In the genomic region with DNA sequence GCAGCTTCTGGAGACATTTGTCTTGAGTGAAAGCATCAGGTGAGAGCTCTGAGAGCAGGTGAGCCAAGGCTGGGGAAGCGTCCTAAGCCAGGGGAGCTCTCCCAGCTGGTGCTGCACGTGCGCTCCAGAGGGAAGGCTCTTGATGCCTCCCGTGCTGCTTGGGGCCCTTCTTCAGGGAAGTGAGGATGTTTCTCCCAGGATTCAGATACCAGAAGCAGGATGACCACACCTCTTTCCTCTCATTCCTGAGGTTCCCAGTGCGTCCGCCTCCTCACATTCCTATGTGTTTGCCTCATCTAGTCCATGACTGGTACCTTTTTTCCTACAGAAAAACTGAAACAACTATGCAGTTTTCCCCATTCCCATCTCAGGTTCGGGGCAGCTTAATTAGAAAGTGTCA, we compare ENCODE assay signal across 13 cellular contexts.
DNase-seq lines count a peak whose midpoint lies in the region; ATAC-seq and TF ChIP-seq lines count a peak whose summit lies in the region.
"Had no signal": no experiment of that assay in that cellular context is flagged by ENCODE, and none has a peak within 500 bp of the region (broad histone marks: within the 10 kb centered on the region; RNA-seq: fewer than 3 reads in every experiment).

No MANE protein-coding gene starts in this region.

- H3K36me3 ChIP-seq in HEK293 (ENCODE audit: control insufficient read depth in 2 of 2, insufficient read depth in 1 of 2, low read length in 2 of 2), result no peaks in the 10 kb centered on the region
- H3K36me3 ChIP-seq in adipocyte (ENCODE audit: control insufficient read depth, insufficient read depth, low read length, severe bottlenecking), result no peaks in the 10 kb centered on the region
- no peaks in the 10 kb centered on the region for H3K36me3 ChIP-seq in hepatocyte (replicated peaks; ENCODE audit: insufficient read depth, low read depth)
- no peaks in the 10 kb centered on the region for H3K36me3 ChIP-seq in aorta (ENCODE audit: control insufficient read depth in 1 of 2, insufficient read depth in 2 of 2, low read length in 1 of 2)

- CTCF ChIA-PET in HEK293 (lab: Yijun Ruan, JAX), result no interaction called here

- no peak overlapping the region for H3K4me3 Mint-ChIP-seq in progenitor cell of endocrine pancreas (ENCODE audit: low read depth)
- H3K4me3 Mint-ChIP-seq: activated T-cell treated with anti-CD3 and anti-CD28 coated beads, Interleukin-2, amount 50 U/mL, for 72 hours; stimulated activated naive CD8-positive, alpha-beta T cell treated with anti-CD3 and anti-CD28 coated beads, Interleukin-15, Interleukin-2, amounts not matched to agents 100 ng/mL and 50 ng/mL, for 24 hours had no signal

- no peaks in the 10 kb centered on the region for H3K9me2 ChIP-seq in hepatocyte (replicated peaks; ENCODE audit: insufficient read depth)

- no peak overlapping the region for H3K27ac Mint-ChIP-seq in progenitor cell of endocrine pancreas
- H3K27ac Mint-ChIP-seq: activated T-cell treated with anti-CD3 and anti-CD28 coated beads, Interleukin-2, amount 50 U/mL, for 72 hours; stimulated activated naive CD8-positive, alpha-beta T cell treated with anti-CD3 and anti-CD28 coated beads, Interleukin-15, Interleukin-2, amounts not matched to agents 100 ng/mL and 50 ng/mL, for 24 hours had no signal

- H3K79me2 ChIP-seq in hepatocyte, result no peaks in the 10 kb centered on the region

- H4K20me1 ChIP-seq in hepatocyte (ENCODE audit: insufficient read depth, poor library complexity, severe bottlenecking), result no peaks in the 10 kb centered on the region

- H3K27ac ChIP-seq in HEK293 (ENCODE audit: extremely low read depth, low read depth, low read length) (no peak overlapping the region), hepatocyte (peak overlapping the region; percentile 71), aorta (ENCODE audit: low read depth in 1 of 2, low read length in 2 of 2) (no peak overlapping the region)
- H3K27ac ChIP-seq: HL-60, skin epidermis had no signal

- TF ChIP-seq CTCF in HEK293 (tag by site-specific recombination; IDR thresholded peaks at IDR 0.05) (no peak), hepatocyte (IDR thresholded peaks at IDR 0.05; ENCODE audit: poor library complexity) (no peak), progenitor cell of endocrine pancreas (IDR thresholded peaks at IDR 0.05; ENCODE audit: unreplicated experiment) (no peak)

- H3K27me3 Mint-ChIP-seq in progenitor cell of endocrine pancreas, result peaks cover 11% of the 10 kb centered on the region
- H3K27me3 Mint-ChIP-seq: stimulated activated naive CD8-positive, alpha-beta T cell treated with anti-CD3 and anti-CD28 coated beads, Interleukin-15, Interleukin-2, amounts not matched to agents 100 ng/mL and 50 ng/mL, for 24 hours had no signal

- peak overlapping the region; percentile 23 for H2AFZ ChIP-seq in hepatocyte

- no peak overlapping the region for H3K4me2 ChIP-seq in hepatocyte

- no peaks in the 10 kb centered on the region for H3K4me1 Mint-ChIP-seq in progenitor cell of endocrine pancreas (ENCODE audit: low read depth)

- intact Hi-C loops in aorta (cut with DNase I), result no loop called here

- no peaks in the 10 kb centered on the region for H3K36me3 Mint-ChIP-seq in progenitor cell of endocrine pancreas (ENCODE audit: insufficient read depth)

- peak; percentile 70 for DNase-seq in adipocyte (ENCODE audit: low read depth)
- DNase-seq in hepatocyte (ENCODE audit: low spot score), result peak; percentile 81
- DNase-seq in progenitor cell of endocrine pancreas (ENCODE audit: low spot score, unreplicated experiment), result no peak
- DNase-seq in aorta, result no peak
- DNase-seq in DMS153 (lab: John Stamatoyannopoulos, UW), result no peak
- DNase-seq: activated T-cell treated with anti-CD3 and anti-CD28 coated beads, Interleukin-2, amount 50 U/mL, for 72 hours; NCI-H524 had no signal

- H3K4me3 ChIP-seq in HEK293 (ENCODE audit: low read depth, low read length), result no peak overlapping the region
- H3K4me3 ChIP-seq in adipocyte (ENCODE audit: low read length), result no peak overlapping the region
- no peak overlapping the region for H3K4me3 ChIP-seq in hepatocyte
- H3K4me3 ChIP-seq in aorta (ENCODE audit: low read length in 2 of 2), result no peak overlapping the region
- H3K4me3 ChIP-seq: skin epidermis had no signal

- no peaks in the 10 kb centered on the region for H3K27me3 ChIP-seq in adipocyte (replicated peaks; ENCODE audit: control insufficient read depth, insufficient read depth, low read length)
- no peaks in the 10 kb centered on the region for H3K27me3 ChIP-seq in hepatocyte
- no peaks in the 10 kb centered on the region for H3K27me3 ChIP-seq in aorta (ENCODE audit: control insufficient read depth in 1 of 2, insufficient read depth in 2 of 2, low read length in 1 of 2)

- POLR2A ChIA-PET in HEK293 (lab: Yijun Ruan, JAX), result no interaction called here

- no peaks in the 10 kb centered on the region for H3K4me1 ChIP-seq in HEK293 (ENCODE audit: control insufficient read depth, insufficient read depth, low read length)
- peaks cover 29% of the 10 kb centered on the region for H3K4me1 ChIP-seq in adipocyte (ENCODE audit: control insufficient read depth, insufficient read depth, low read length)
- peaks cover 21% of the 10 kb centered on the region for H3K4me1 ChIP-seq in hepatocyte (ENCODE audit: insufficient read depth)
- no peaks in the 10 kb centered on the region for H3K4me1 ChIP-seq in aorta (ENCODE audit: control insufficient read depth in 1 of 2, insufficient read depth in 2 of 2, low read length in 2 of 2)

- peak overlapping the region; percentile 61 for H3K9ac ChIP-seq in adipocyte (ENCODE audit: low read length)

- ATAC-seq in GM21360 (IDR thresholded peaks at IDR 0.05; ENCODE audit: unreplicated experiment) (no peak), aorta (ENCODE audit: low FRiP score) (no peak)
- ATAC-seq: activated T-cell treated with anti-CD3 and anti-CD28 coated beads, Interleukin-2, amount 50 U/mL, for 72 hours; left lobe of liver had no signal

- H3K9me3 ChIP-seq in HEK293 (ENCODE audit: control insufficient read depth, insufficient read depth, low read depth, low read length) (no peaks in the 10 kb centered on the region), adipocyte (ENCODE audit: control insufficient read depth, low read length) (no peaks in the 10 kb centered on the region), hepatocyte (ENCODE audit: low read depth) (no peaks in the 10 kb centered on the region), aorta (ENCODE audit: control insufficient read depth, low read length) (no peaks in the 10 kb centered on the region)

- WGBS in hepatocyte (ENCODE audit: low lambda C conversion rate, missing lambda C conversion rate), result 28% methylated on average over 7 of the region's 7 CpGs
- WGBS in aorta, 2 donors, result 37 to 46% methylated on average over 7 of the region's 7 CpGs

- H3K9me3 Mint-ChIP-seq in progenitor cell of endocrine pancreas (ENCODE audit: low read depth), result no peaks in the 10 kb centered on the region
- H3K9me3 Mint-ChIP-seq: stimulated activated naive CD8-positive, alpha-beta T cell treated with anti-CD3 and anti-CD28 coated beads, Interleukin-15, Interleukin-2, amounts not matched to agents 100 ng/mL and 50 ng/mL, for 24 hours had no signal

TF ChIP-seq in HEK293, 187 proteins besides CTCF, POLR2A, EP300 and RAD21:
- TF ChIP-seq, protein P1, sequence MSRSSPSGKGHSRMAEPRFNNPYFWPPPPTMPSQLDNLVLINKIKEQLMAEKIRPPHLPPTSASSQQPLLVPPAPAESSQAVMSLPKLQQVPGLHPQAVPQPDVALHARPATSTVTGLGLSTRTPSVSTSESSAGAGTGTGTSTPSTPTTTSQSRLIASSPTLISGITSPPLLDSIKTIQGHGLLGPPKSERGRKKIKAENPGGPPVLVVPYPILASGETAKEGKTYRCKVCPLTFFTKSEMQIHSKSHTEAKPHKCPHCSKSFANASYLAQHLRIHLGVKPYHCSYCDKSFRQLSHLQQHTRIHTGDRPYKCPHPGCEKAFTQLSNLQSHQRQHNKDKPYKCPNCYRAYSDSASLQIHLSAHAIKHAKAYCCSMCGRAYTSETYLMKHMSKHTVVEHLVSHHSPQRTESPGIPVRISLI (tag by site-specific recombination; IDR thresholded peaks at IDR 0.05), result 0 out of 2 replicates have a peak, but pooled peaks have one; percentile 24
- no peak for TF ChIP-seq ZNF350 (tag by site-specific recombination; IDR thresholded peaks at IDR 0.05)

Comparison
In these comparisons a context has a peak if more than half of its experiments do, and no peak if none do; other contexts are left out.
1. DNase-seq: peak in adipocyte (single experiment) and hepatocyte (single experiment); none in progenitor cell of endocrine pancreas (single experiment), aorta (0 of 2) and DMS153 (single experiment).